In the genomic region with DNA sequence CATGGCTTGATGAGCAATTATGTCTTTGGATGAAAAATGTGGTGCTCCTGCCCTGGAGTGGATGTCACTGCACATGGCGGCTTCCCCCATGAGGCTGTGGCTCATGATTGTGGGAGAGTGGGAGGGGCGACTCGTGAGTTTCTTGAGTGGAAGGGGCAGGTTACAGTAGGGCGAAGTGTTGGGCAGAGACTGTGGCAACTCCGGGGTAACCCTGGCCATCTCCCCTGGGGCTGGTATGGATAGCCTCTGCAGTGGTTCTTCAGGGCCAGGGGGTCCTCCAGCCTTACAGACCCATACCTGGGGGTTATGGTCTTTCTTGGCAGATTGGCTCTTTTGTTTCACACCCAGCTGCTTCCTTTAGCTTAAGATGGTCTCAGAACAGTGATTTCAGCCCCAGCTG, we compare ENCODE assay signal across 26 cellular contexts. TPM values are rescaled to one million over a fixed set of nuclear protein-coding genes. Genes with fewer than 3 reads are reported as not detected.
DNase-seq lines count a peak whose midpoint lies in the region; ATAC-seq, FAIRE-seq and TF ChIP-seq lines count a peak whose summit lies in the region.
"Had no signal": no experiment of that assay in that cellular context is flagged by ENCODE, and none has a peak within 500 bp of the region (broad histone marks: within the 10 kb centered on the region; RNA-seq: fewer than 3 reads in every experiment).

No MANE protein-coding gene starts in this region.

- H3K36me3 ChIP-seq in BLaER1 treated with 17β-estradiol and CSF1 and Interleukin-3, amounts not matched to agents 10 nM and 100 nM: no peaks in the 10 kb centered on the region
- no peaks in the 10 kb centered on the region for H3K36me3 ChIP-seq in HepG2 (replicated peaks in 1 of 2; ENCODE audit: control insufficient read depth in 1 of 2, insufficient read depth in 2 of 2, low read length in 2 of 2)
- H3K36me3 ChIP-seq: BE2C, SJSA1 had no signal

- no peak for TF ChIP-seq CTCF in WTC11 (IDR thresholded peaks at IDR 0.05)
- no peak for TF ChIP-seq CTCF in HepG2 (CRISPR knock-in tag; IDR thresholded peaks at IDR 0.05)

- no peak for FAIRE-seq in HepG2 (lab: Jason Lieb, UNC)
- FAIRE-seq: HTR-8/SVneo, RCC 7860 had no signal

- intact Hi-C loops in HepG2 (cut with micrococcal nuclease; ENCODE audit: unreplicated experiment): no loop called here

- peaks cover 7% of the 10 kb centered on the region for H3K9me3 Mint-ChIP-seq in WTC11
- H3K9me3 Mint-ChIP-seq in stimulated activated effector memory CD8-positive, alpha-beta T cell treated with anti-CD3 and anti-CD28 coated beads, Interleukin-12 subunit alpha, Interleukin-12 subunit beta, amount 100 ng/mL, for 72 hours: no peaks in the 10 kb centered on the region
- H3K9me3 Mint-ChIP-seq: CD4-positive, CD25-positive, alpha-beta regulatory T cell had no signal

- no TSS peak for BruUV-seq in HepG2 (replicated peaks; lab: Mats Ljungman, UMichigan)

- POLR2A ChIA-PET in WTC11 (lab: Charles Lee) (no interaction called here), HepG2 (lab: Yijun Ruan, JAX) (no interaction called here)

- no peaks in the 10 kb centered on the region for H4K20me1 ChIP-seq in BLaER1 treated with 17β-estradiol and CSF1 and Interleukin-3, amounts not matched to agents 10 nM and 100 nM
- no peaks in the 10 kb centered on the region for H4K20me1 ChIP-seq in HepG2 (ENCODE audit: insufficient read depth, low read length)

- peak overlapping the region; percentile 59; the same call in 1 of the 2 replicates for H3K27ac Mint-ChIP-seq in WTC11
- H3K27ac Mint-ChIP-seq in stimulated activated effector memory CD8-positive, alpha-beta T cell treated with anti-CD3 and anti-CD28 coated beads, Interleukin-12 subunit alpha, Interleukin-12 subunit beta, amount 100 ng/mL, for 72 hours: peak overlapping the region; percentile 78

- H2AFZ ChIP-seq in HepG2 (ENCODE audit: low read length): no peak overlapping the region

- H3K4me2 ChIP-seq in BLaER1 treated with 17β-estradiol and CSF1 and Interleukin-3, amounts not matched to agents 10 nM and 100 nM: peak overlapping the region in 9 of 11 experiments; percentile 14 to 73 (median 53); a peak in 14 of 22 replicates
- no peak overlapping the region for H3K4me2 ChIP-seq in HepG2 (ENCODE audit: low read depth, low read length)

- peaks cover 6 to 60% (median 40%) of the 10 kb centered on the region in 10 experiments; a peak in 19 of 20 replicates for H3K4me1 ChIP-seq in BLaER1 treated with 17β-estradiol and CSF1 and Interleukin-3, amounts not matched to agents 10 nM and 100 nM
- H3K4me1 ChIP-seq in HepG2 (ENCODE audit: insufficient read depth, low read length): peaks cover 40% of the 10 kb centered on the region

- H3K4me3 ChIP-seq in BLaER1 treated with 17β-estradiol and CSF1 and Interleukin-3, amounts not matched to agents 10 nM and 100 nM: no peak overlapping the region
- H3K4me3 ChIP-seq in HepG2 (replicated peaks in 1 of 3; ENCODE audit: insufficient read depth in 1 of 3, low read depth in 2 of 3, low read length in 3 of 3): no peak overlapping the region
- H3K4me3 ChIP-seq: SJSA1 had no signal

- in situ Hi-C loops in HepG2 (cut with HindIII; ENCODE audit: extremely low pct_ligation_motif_present, low pct_unique_long_range_greater_than_20kb): no loop called here

- no peak overlapping the region for H3K9ac ChIP-seq in BLaER1 treated with 17β-estradiol and CSF1 and Interleukin-3, amounts not matched to agents 10 nM and 100 nM
- H3K9ac ChIP-seq in HepG2 (ENCODE audit: insufficient read depth, low read depth, low read length): no peak overlapping the region

- TF ChIP-seq RAD21 in HepG2 (CRISPR knock-in tag; IDR thresholded peaks at IDR 0.05): no peak

- no peaks in the 10 kb centered on the region for H3K36me3 Mint-ChIP-seq in WTC11
- H3K36me3 Mint-ChIP-seq in stimulated activated effector memory CD8-positive, alpha-beta T cell treated with anti-CD3 and anti-CD28 coated beads, Interleukin-12 subunit alpha, Interleukin-12 subunit beta, amount 100 ng/mL, for 72 hours: no peaks in the 10 kb centered on the region
- H3K36me3 Mint-ChIP-seq: CD4-positive, CD25-positive, alpha-beta regulatory T cell had no signal

- H3K27me3 Mint-ChIP-seq in WTC11 (ENCODE audit: low read depth): no peaks in the 10 kb centered on the region; the same call in none of the 2 replicates
- H3K27me3 Mint-ChIP-seq: CD4-positive, CD25-positive, alpha-beta regulatory T cell had no signal

- TF ChIP-seq EP300 in HepG2 (IDR thresholded peaks at IDR 0.05; ENCODE audit: low read depth in 2 of 2, low read length in 2 of 2): no peak
- TF ChIP-seq EP300 in HepG2 (CRISPR knock-in tag; IDR thresholded peaks at IDR 0.05; ENCODE audit: borderline replicate concordance): no peak

- no peak for ATAC-seq in WTC11
- ATAC-seq in HepG2: no peak
- no peak for ATAC-seq in stimulated activated effector memory CD8-positive, alpha-beta T cell treated with anti-CD3 and anti-CD28 coated beads, Interleukin-12 subunit alpha, Interleukin-12 subunit beta, amount 100 ng/mL, for 72 hours
- no peak for ATAC-seq in HG02852 (IDR thresholded peaks at IDR 0.05; ENCODE audit: unreplicated experiment)

- TF ChIP-seq POLR2A in HepG2 (IDR thresholded peaks at IDR 0.05; ENCODE audit: insufficient read depth in 1 of 2, low read depth in 2 of 2, low read length in 2 of 2): no peak

- no peak for DNase-seq in WTC11 (ENCODE audit: low spot score)
- DNase-seq in HepG2 (ENCODE audit: low spot score): no peak
- no peak for DNase-seq in stimulated activated effector memory CD8-positive, alpha-beta T cell treated with anti-CD3 and anti-CD28 coated beads, Interleukin-12 subunit alpha, Interleukin-12 subunit beta, amount 100 ng/mL, for 72 hours (ENCODE audit: low spot score in 2 of 2)
- no peak for DNase-seq in RPMI8226
- DNase-seq in NCI-H2171 (lab: John Stamatoyannopoulos, UW): no peak
- DNase-seq: ACHN; BE2C; CD4-positive, CD25-positive, alpha-beta regulatory T cell; DMS153; DND-41; H7; KBM-7; NCI-H1105 treated with DMSO at 0.1 percent for 48 hours; NCI-H146; NCI-H1930; NCI-H2107; NCI-H446; NCI-H524 treated with DMSO at 0.1 percent for 48 hours; NCI-H774; Right ventricle myocardium superior had no signal

- H3K79me2 ChIP-seq in HepG2 (ENCODE audit: insufficient read depth, low read length): no peaks in the 10 kb centered on the region

- H3K4me1 Mint-ChIP-seq in WTC11: peaks cover 40% of the 10 kb centered on the region
- peaks cover 19% of the 10 kb centered on the region for H3K4me1 Mint-ChIP-seq in stimulated activated effector memory CD8-positive, alpha-beta T cell treated with anti-CD3 and anti-CD28 coated beads, Interleukin-12 subunit alpha, Interleukin-12 subunit beta, amount 100 ng/mL, for 72 hours

- no peaks in the 10 kb centered on the region for H3K9me3 ChIP-seq in BLaER1 treated with 17β-estradiol and CSF1 and Interleukin-3, amounts not matched to agents 10 nM and 100 nM (replicated peaks in 1 of 11)
- H3K9me3 ChIP-seq in HepG2 (ENCODE audit: low read length): no peaks in the 10 kb centered on the region
- H3K9me3 ChIP-seq: BE2C, SJSA1 had no signal

- 44% methylated on average over 5 of the region's 5 CpGs for WGBS in HepG2 (ENCODE audit: low lambda C conversion rate)

- H3K27me3 ChIP-seq in BLaER1 treated with 17β-estradiol and CSF1 and Interleukin-3, amounts not matched to agents 10 nM and 100 nM: peaks cover 0 to 17% (median 7%) of the 10 kb centered on the region in 11 experiments; a peak in 13 of 22 replicates
- peaks cover 0 to 21% of the 10 kb centered on the region in 2 experiments; a peak in 4 of 5 replicates for H3K27me3 ChIP-seq in HepG2 (ENCODE audit: control insufficient read depth in 1 of 2, insufficient read depth in 2 of 2, low read length in 2 of 2)
- H3K27me3 ChIP-seq: BE2C, SJSA1 had no signal

- H3K27ac ChIP-seq in BLaER1 treated with 17β-estradiol and CSF1 and Interleukin-3, amounts not matched to agents 10 nM and 100 nM: peak overlapping the region in 1 of 11 experiments; percentile 33; a peak in 1 of 22 replicates
- H3K27ac ChIP-seq in HepG2 (ENCODE audit: extremely low read length, insufficient read depth, low read length): no peak overlapping the region
- H3K27ac ChIP-seq: SJSA1 had no signal

- H3K4me3 Mint-ChIP-seq in WTC11: no peak overlapping the region
- H3K4me3 Mint-ChIP-seq in stimulated activated effector memory CD8-positive, alpha-beta T cell treated with anti-CD3 and anti-CD28 coated beads, Interleukin-12 subunit alpha, Interleukin-12 subunit beta, amount 100 ng/mL, for 72 hours: no peak overlapping the region
- H3K4me3 Mint-ChIP-seq: CD4-positive, CD25-positive, alpha-beta regulatory T cell had no signal

- CTCF ChIA-PET in WTC11 (lab: Charles Lee) (interaction anchor here (1.7 to 2.0 kb wide), 2 partner anchors 26 to 31 kb away, joined by 10 to 12 read pairs; no protein-coding TSS in a partner anchor), HepG2 (lab: Yijun Ruan, JAX; ENCODE audit: low intra/inter-chr PET ratio, low total read pairs) (no interaction called here)

RNA-seq across cellular contexts. Expression of a gene that starts 1.3 kb away (rescaled TPM):
- 0.55 to 0.87 TPM (median 0.80 TPM) in 3 replicates for total RNA-seq in WTC11 (2021)
- 0.58 TPM in 2 replicates for total RNA-seq in HepG2 (2016; rRNA removed; fragmentation: Illumina TruSeq; extraction: Trizol)
- 0.18 and 0.20 TPM in 2 replicates for total RNA-seq in HepG2 (2016; cell fraction: cytosol; rRNA removed; fragmentation: Illumina TruSeq; extraction: Trizol; ENCODE audit: low read depth)
- 0.32 and 0.51 TPM in 2 replicates for total RNA-seq in HepG2 (2016; cell fraction: insoluble cytoplasmic fraction; rRNA removed; fragmentation: Illumina TruSeq; extraction: Trizol)
- total RNA-seq in HepG2 (2016; cell fraction: membrane; rRNA removed; fragmentation: Illumina TruSeq; extraction: Trizol): 0.31 and 0.38 TPM in 2 replicates
- total RNA-seq in HepG2 (2016; cell fraction: nucleus; rRNA removed; fragmentation: Illumina TruSeq; extraction: Trizol): 0.37 and 1.3 TPM in 2 replicates
- polyA plus RNA-seq in HepG2 (2011; rRNA removed): 1.7 and 2.1 TPM in 2 replicates
- 0.69 and 1.3 TPM in 2 replicates for polyA plus RNA-seq in HepG2 (2011; cell fraction: cytosol; rRNA removed)
- polyA plus RNA-seq in HepG2 (2011; cell fraction: nucleus; rRNA removed): 7.1 and 10.8 TPM in 2 replicates
- polyA plus RNA-seq in HepG2 (2012): 0.37 and 0.42 TPM in 2 replicates
- 0.20 and 0.22 TPM in 2 replicates for polyA plus RNA-seq in HepG2 (2016; cell fraction: cytosol; fragmentation: Illumina TruSeq; extraction: Trizol; ENCODE audit: low read depth)
- polyA plus RNA-seq in HepG2 (2016; cell fraction: insoluble cytoplasmic fraction; fragmentation: Illumina TruSeq; extraction: Trizol; ENCODE audit: low read depth): 1.3 and 2.3 TPM in 2 replicates
- polyA plus RNA-seq in HepG2 (2016; cell fraction: membrane; fragmentation: Illumina TruSeq; extraction: Trizol; ENCODE audit: low read depth): 0.34 and 0.72 TPM in 2 replicates
- polyA plus RNA-seq in HepG2 (2016; cell fraction: nucleus; fragmentation: Illumina TruSeq; extraction: Trizol; ENCODE audit: insufficient read depth, low read depth): 4.4 and 6.8 TPM in 2 replicates
- polyA minus RNA-seq in HepG2 (2011; rRNA and poly(A)+ RNA removed; ENCODE audit: low replicate concordance): 7.4 and 24.1 TPM in 2 replicates
- 2.6 and 3.7 TPM in 2 replicates for polyA minus RNA-seq in HepG2 (2011; cell fraction: cytosol; rRNA and poly(A)+ RNA removed)
- polyA minus RNA-seq in HepG2 (2011; cell fraction: nucleus; rRNA and poly(A)+ RNA removed): 4.0 and 6.1 TPM in 2 replicates
- total RNA-seq: LHCN-M2, Right ventricle myocardium superior, SJSA1 had no signal

RNA-seq across cellular contexts. Expression of a gene that starts 59.5 kb away (rescaled TPM):
- 155 to 172 TPM (median 162 TPM) in 3 replicates for total RNA-seq in WTC11 (2021)
- total RNA-seq in HepG2 (2016; rRNA removed; fragmentation: Illumina TruSeq; extraction: Trizol): 4.1 and 4.9 TPM in 2 replicates
- 3.4 and 4.0 TPM in 2 replicates for total RNA-seq in HepG2 (2016; cell fraction: cytosol; rRNA removed; fragmentation: Illumina TruSeq; extraction: Trizol; ENCODE audit: low read depth)
- total RNA-seq in HepG2 (2016; cell fraction: insoluble cytoplasmic fraction; rRNA removed; fragmentation: Illumina TruSeq; extraction: Trizol): 3.5 and 4.8 TPM in 2 replicates
- total RNA-seq in HepG2 (2016; cell fraction: membrane; rRNA removed; fragmentation: Illumina TruSeq; extraction: Trizol): 10.9 and 13.2 TPM in 2 replicates
- total RNA-seq in HepG2 (2016; cell fraction: nucleus; rRNA removed; fragmentation: Illumina TruSeq; extraction: Trizol): 10.1 and 10.9 TPM in 2 replicates
- polyA plus RNA-seq in HepG2 (2011; rRNA removed): 43.6 and 49.0 TPM in 2 replicates
- polyA plus RNA-seq in HepG2 (2011; cell fraction: cytosol; rRNA removed): 42.1 and 55.6 TPM in 2 replicates
- polyA plus RNA-seq in HepG2 (2011; cell fraction: nucleus; rRNA removed): 26.0 and 26.1 TPM in 2 replicates
- 23.1 and 40.9 TPM in 2 replicates for polyA plus RNA-seq in HepG2 (2012)
- 11.4 and 15.1 TPM in 2 replicates for polyA plus RNA-seq in HepG2 (2016; cell fraction: cytosol; fragmentation: Illumina TruSeq; extraction: Trizol; ENCODE audit: low read depth)
- 10.4 and 12.4 TPM in 2 replicates for polyA plus RNA-seq in HepG2 (2016; cell fraction: insoluble cytoplasmic fraction; fragmentation: Illumina TruSeq; extraction: Trizol; ENCODE audit: low read depth)
- 18.8 and 25.1 TPM in 2 replicates for polyA plus RNA-seq in HepG2 (2016; cell fraction: membrane; fragmentation: Illumina TruSeq; extraction: Trizol; ENCODE audit: low read depth)
- polyA plus RNA-seq in HepG2 (2016; cell fraction: nucleus; fragmentation: Illumina TruSeq; extraction: Trizol; ENCODE audit: insufficient read depth, low read depth): 24.8 and 29.0 TPM in 2 replicates
- 0.19 and 99.5 TPM in 2 replicates for polyA minus RNA-seq in HepG2 (2011; rRNA and poly(A)+ RNA removed; ENCODE audit: low replicate concordance)
- polyA minus RNA-seq in HepG2 (2011; cell fraction: cytosol; rRNA and poly(A)+ RNA removed): 36.8 and 40.1 TPM in 2 replicates
- 12.3 and 12.9 TPM in 2 replicates for polyA minus RNA-seq in HepG2 (2011; cell fraction: nucleus; rRNA and poly(A)+ RNA removed)

Comparison
In these comparisons a context has a peak if more than half of its experiments do, and no peak if none do; other contexts are left out.
1. RNA of a gene that starts 59.5 kb away (total RNA-seq): 155 to 172 TPM in WTC11; 3.4 to 13.2 TPM in HepG2; every median in the first group is over 10 times any median in the second.